10 cellular contexts compared by ENCODE assay signal in genomic region chr1:37919277-37919676, GRCh38. TPM values are rescaled to one million over a fixed set of nuclear protein-coding genes. Genes with fewer than 3 reads are reported as not detected.
DNase-seq lines count a peak whose midpoint lies in the region; ATAC-seq and TF ChIP-seq lines count a peak whose summit lies in the region.
"Had no signal": no experiment of that assay in that cellular context is flagged by ENCODE, and none has a peak within 500 bp of the region (broad histone marks: within the 10 kb centered on the region; RNA-seq: fewer than 3 reads in every experiment).

No MANE protein-coding gene starts in this region.

- H3K27me3 ChIP-seq in lower lobe of right lung (ENCODE audit: low read depth) (no peaks in the 10 kb centered on the region), gastrocnemius medialis (no peaks in the 10 kb centered on the region)

- H3K36me3 ChIP-seq in lower lobe of right lung = peaks cover 2% of the 10 kb centered on the region
- no peaks in the 10 kb centered on the region for H3K36me3 ChIP-seq in gastrocnemius medialis

- peak; percentile 44 to 56 for ATAC-seq in lower lobe of right lung
- ATAC-seq in gastrocnemius medialis = no peak
- no peak for ATAC-seq in GM19463 (IDR thresholded peaks at IDR 0.05; ENCODE audit: unreplicated experiment)

- H3K9me3 Mint-ChIP-seq in Calu3 (ENCODE audit: low read depth, unreplicated experiment) = no peaks in the 10 kb centered on the region
- no peaks in the 10 kb centered on the region for H3K9me3 Mint-ChIP-seq in activated T-helper 2 cell treated with anti-CD3 and anti-CD28 coated beads, Interferon-gamma antibody, Interleukin-2, Interleukin-4, amounts not matched to agents 10 μg/mL and 5 μg/mL and 100 μg/mL, durations not matched to agents 14 hours and 24 hours and 36 hours
- H3K9me3 Mint-ChIP-seq: brain had no signal

- H3K4me3 ChIP-seq in astrocyte of the spinal cord (ENCODE audit: low read depth, low read length) = no peak overlapping the region
- no peak overlapping the region for H3K4me3 ChIP-seq in lower lobe of right lung
- H3K4me3 ChIP-seq in gastrocnemius medialis = no peak overlapping the region

- BruUV-seq in Calu3 (replicated peaks; lab: Mats Ljungman, UMichigan) = no TSS peak

- H3K27ac ChIP-seq in lower lobe of right lung (no peak overlapping the region), gastrocnemius medialis (no peak overlapping the region)

- H3K36me3 Mint-ChIP-seq in Calu3 (ENCODE audit: insufficient read depth, unreplicated experiment) = no peaks in the 10 kb centered on the region
- peaks cover 4% of the 10 kb centered on the region for H3K36me3 Mint-ChIP-seq in activated T-helper 2 cell treated with anti-CD3 and anti-CD28 coated beads, Interferon-gamma antibody, Interleukin-2, Interleukin-4, amounts not matched to agents 10 μg/mL and 5 μg/mL and 100 μg/mL, durations not matched to agents 14 hours and 24 hours and 36 hours (ENCODE audit: low read depth)

- TF ChIP-seq POLR2A in gastrocnemius medialis (IDR thresholded peaks at IDR 0.05) = no peak

- no peaks in the 10 kb centered on the region for H3K27me3 Mint-ChIP-seq in Calu3 (ENCODE audit: unreplicated experiment)
- H3K27me3 Mint-ChIP-seq in activated T-helper 2 cell treated with anti-CD3 and anti-CD28 coated beads, Interferon-gamma antibody, Interleukin-2, Interleukin-4, amounts not matched to agents 10 μg/mL and 5 μg/mL and 100 μg/mL, durations not matched to agents 14 hours and 24 hours and 36 hours (ENCODE audit: low read depth) = no peaks in the 10 kb centered on the region
- H3K27me3 Mint-ChIP-seq: brain had no signal

- H3K9me3 ChIP-seq in lower lobe of right lung (no peaks in the 10 kb centered on the region), gastrocnemius medialis (no peaks in the 10 kb centered on the region)

- in situ Hi-C loops in astrocyte of the spinal cord (cut with HindIII; ENCODE audit: low sequenced_read_pairs) = no loop called here
- in situ Hi-C loops in gastrocnemius medialis (cut with MboI; ENCODE audit: low sequenced_read_pairs in 4 of 4) = no loop called here

- CTCF ChIA-PET in Calu3 (lab: Charles Lee) = interaction anchor here (0.7 kb wide), 1 partner anchor 84 kb away, joined by 3 read pairs; no protein-coding TSS in a partner anchor

- TF ChIP-seq EP300 in Ishikawa (IDR thresholded peaks at IDR 0.05; ENCODE audit: borderline replicate concordance) = no peak

- DNase-seq in Calu3 (peak; percentile 24), astrocyte of the spinal cord (ENCODE audit: low read depth, low spot score) (peak; percentile 20), lower lobe of right lung (no peak), GM20000 (ENCODE audit: low spot score) (no peak), gastrocnemius medialis (no peak)
- no peak for DNase-seq in activated T-helper 2 cell treated with anti-CD3 and anti-CD28 coated beads, Interferon-gamma antibody, Interleukin-2, Interleukin-4, amounts not matched to agents 10 μg/mL and 5 μg/mL and 100 μg/mL, durations not matched to agents 14 hours and 24 hours and 36 hours (ENCODE audit: low spot score)
- DNase-seq: posterior cingulate gyrus had no signal

- H3K4me3 Mint-ChIP-seq in Calu3 (ENCODE audit: low read depth, unreplicated experiment) = no peak overlapping the region
- no peak overlapping the region for H3K4me3 Mint-ChIP-seq in activated T-helper 2 cell treated with anti-CD3 and anti-CD28 coated beads, Interferon-gamma antibody, Interleukin-2, Interleukin-4, amounts not matched to agents 10 μg/mL and 5 μg/mL and 100 μg/mL, durations not matched to agents 14 hours and 24 hours and 36 hours (ENCODE audit: low read depth)
- H3K4me3 Mint-ChIP-seq: brain had no signal

- intact Hi-C loops in Calu3 (cut with micrococcal nuclease; ENCODE audit: unreplicated experiment) = no loop called here
- intact Hi-C loops in lower lobe of right lung (cut with DNase I) = no loop called here
- intact Hi-C loops in activated T-helper 2 cell treated with anti-CD3 and anti-CD28 coated beads, Interferon-gamma antibody, Interleukin-2, Interleukin-4, amounts not matched to agents 10 μg/mL and 5 μg/mL and 100 μg/mL, durations not matched to agents 14 hours and 24 hours and 36 hours (cut with micrococcal nuclease) = no loop called here
- intact Hi-C loops in gastrocnemius medialis (cut with DNase I; ENCODE audit: low total_unique reads) = no loop called here

- H3K27ac Mint-ChIP-seq in Calu3 (ENCODE audit: unreplicated experiment) = no peak overlapping the region
- H3K27ac Mint-ChIP-seq in activated T-helper 2 cell treated with anti-CD3 and anti-CD28 coated beads, Interferon-gamma antibody, Interleukin-2, Interleukin-4, amounts not matched to agents 10 μg/mL and 5 μg/mL and 100 μg/mL, durations not matched to agents 14 hours and 24 hours and 36 hours = no peak overlapping the region
- H3K27ac Mint-ChIP-seq: brain had no signal

- TF ChIP-seq CTCF in Calu3 (IDR thresholded peaks at IDR 0.05; ENCODE audit: unreplicated experiment) (peak; percentile 35), astrocyte of the spinal cord (IDR thresholded peaks at IDR 0.05; ENCODE audit: low read depth, low read length) (peak; percentile 53), lower lobe of right lung (IDR thresholded peaks at IDR 0.05) (no peak), GM20000 (IDR thresholded peaks at IDR 0.05; ENCODE audit: extremely low read depth, missing control alignments) (no peak), gastrocnemius medialis (IDR thresholded peaks at IDR 0.05 in 4 of 5, conservative IDR thresholded peaks at IDR 0.05 in 1 of 5) (peak in 2 of 5 experiments; percentile 8 to 26)

- no peak for TF ChIP-seq RAD21 in Ishikawa (IDR thresholded peaks at IDR 0.05; ENCODE audit: low read depth)

- peaks cover 14% of the 10 kb centered on the region for H3K4me1 ChIP-seq in lower lobe of right lung
- peaks cover 18 to 26% of the 10 kb centered on the region in 2 donors for H3K4me1 ChIP-seq in gastrocnemius medialis

- no peaks in the 10 kb centered on the region for H3K4me1 Mint-ChIP-seq in Calu3 (ENCODE audit: low read depth, unreplicated experiment)
- H3K4me1 Mint-ChIP-seq in activated T-helper 2 cell treated with anti-CD3 and anti-CD28 coated beads, Interferon-gamma antibody, Interleukin-2, Interleukin-4, amounts not matched to agents 10 μg/mL and 5 μg/mL and 100 μg/mL, durations not matched to agents 14 hours and 24 hours and 36 hours (ENCODE audit: low read depth) = peaks cover 10% of the 10 kb centered on the region
- H3K4me1 Mint-ChIP-seq: brain had no signal

TF ChIP-seq in Ishikawa, 13 proteins besides CTCF, POLR2A, EP300 and RAD21:
- TF ChIP-seq NFIC (IDR thresholded peaks at IDR 0.05) = no peak
- no peak for TF ChIP-seq USF1 (IDR thresholded peaks at IDR 0.05)
- TF ChIP-seq ZBTB7A (IDR thresholded peaks at IDR 0.05; ENCODE audit: low read depth) = no peak
- TF ChIP-seq REST (IDR thresholded peaks at IDR 0.05; ENCODE audit: low read depth) = no peak
- TF ChIP-seq CEBPB (IDR thresholded peaks at IDR 0.05) = no peak
- TF ChIP-seq TEAD4 (IDR thresholded peaks at IDR 0.05) = 0 out of 2 replicates have a peak, but pooled peaks have one; percentile 17
- no peak for TF ChIP-seq TCF12 (IDR thresholded peaks at IDR 0.05; ENCODE audit: low read depth)
- no peak for TF ChIP-seq CREB1 (IDR thresholded peaks at IDR 0.05; ENCODE audit: low read depth)
- no peak for TF ChIP-seq FOXM1 (IDR thresholded peaks at IDR 0.05; ENCODE audit: borderline replicate concordance, low read depth)

RNA-seq across cellular contexts. Expression of gene INPP5B, which starts 27.6 kb away (rescaled TPM):
- 18.0 and 21.5 TPM in 2 replicates for total RNA-seq in Calu3 (2022)
- 42.5 TPM for total RNA-seq in lower lobe of right lung
- 23.1 and 24.2 TPM in 2 replicates for total RNA-seq in activated T-helper 2 cell treated with anti-CD3 and anti-CD28 coated beads, Interferon-gamma antibody, Interleukin-2, Interleukin-4, amounts not matched to agents 10 μg/mL and 5 μg/mL and 100 μg/mL, durations not matched to agents 14 hours and 24 hours and 36 hours
- 10 to 100 TPM in 2 of 4 donors, 1 to 10 TPM in 2; 6.8 to 13.4 (median 10.1) TPM for total RNA-seq in gastrocnemius medialis

RNA-seq across cellular contexts. Expression of gene MTF1, which starts 59.9 kb away (rescaled TPM):
- 27.1 and 34.3 TPM in 2 replicates for total RNA-seq in Calu3 (2022)
- total RNA-seq in lower lobe of right lung = 30.3 TPM
- total RNA-seq in activated T-helper 2 cell treated with anti-CD3 and anti-CD28 coated beads, Interferon-gamma antibody, Interleukin-2, Interleukin-4, amounts not matched to agents 10 μg/mL and 5 μg/mL and 100 μg/mL, durations not matched to agents 14 hours and 24 hours and 36 hours = 24.8 and 27.8 TPM in 2 replicates
- total RNA-seq in gastrocnemius medialis = 1 to 10 TPM; 4.0 to 9.4 (median 6.4) TPM

Comparison
In these comparisons a context has a peak if more than half of its experiments do, and no peak if none do; other contexts are left out.
1. DNase-seq: peak in Calu3 (single experiment) and astrocyte of the spinal cord (single experiment); none in lower lobe of right lung (single experiment), activated T-helper 2 cell treated with anti-CD3 and anti-CD28 coated beads, Interferon-gamma antibody, Interleukin-2, Interleukin-4, amounts not matched to agents 10 μg/mL and 5 μg/mL and 100 μg/mL, durations not matched to agents 14 hours and 24 hours and 36 hours (single experiment), GM20000 (single experiment) and gastrocnemius medialis (0 of 2).
2. CTCF ChIP-seq: peak in Calu3 (single experiment) and astrocyte of the spinal cord (single experiment); none in lower lobe of right lung (single experiment) and GM20000 (single experiment).
3. ATAC-seq: peak in lower lobe of right lung (2 of 2); none in gastrocnemius medialis (0 of 2) and GM19463 (single experiment).